Comparison of ENCODE assay signal across 1 cellular context in the genomic region with DNA sequence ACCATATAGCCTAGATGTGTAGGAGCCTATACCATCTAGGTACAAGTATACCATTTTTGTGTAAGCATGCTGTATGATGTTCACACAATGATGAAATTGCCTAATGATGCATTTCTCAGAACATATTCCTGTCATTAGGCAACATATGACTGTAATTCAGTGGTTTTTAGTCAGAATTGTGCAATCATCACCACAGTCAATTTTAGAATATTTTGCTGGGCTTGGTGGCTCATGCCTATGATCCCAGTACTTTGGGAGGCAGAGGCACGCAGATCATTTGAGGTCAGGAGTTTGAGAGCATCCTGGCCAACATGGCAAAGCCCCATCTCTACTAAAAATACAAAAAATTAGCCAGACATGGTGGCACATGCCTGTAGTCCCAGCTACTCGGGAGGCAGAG.
TF ChIP-seq lines count a peak whose summit lies in the region.

No MANE protein-coding gene starts in this region.

TF ChIP-seq in IMR-90, 13 proteins besides CTCF, POLR2A, EP300 and RAD21:
- TF ChIP-seq MAFK (IDR thresholded peaks at IDR 0.05; ENCODE audit: low read depth, low read length) (peak; percentile 14; the same call in 1 of the 2 replicates), CEBPB (IDR thresholded peaks at IDR 0.05; ENCODE audit: low read depth, low read length) (peak; percentile 99), BHLHE40 (IDR thresholded peaks at IDR 0.05; ENCODE audit: low read depth, low read length) (0 out of 2 replicates have a peak, but pooled peaks have one; percentile 10), FOS (IDR thresholded peaks at IDR 0.05; ENCODE audit: low read depth, low read length) (peak; percentile 61)
